19 cellular contexts compared by ENCODE assay signal in the genomic region with DNA sequence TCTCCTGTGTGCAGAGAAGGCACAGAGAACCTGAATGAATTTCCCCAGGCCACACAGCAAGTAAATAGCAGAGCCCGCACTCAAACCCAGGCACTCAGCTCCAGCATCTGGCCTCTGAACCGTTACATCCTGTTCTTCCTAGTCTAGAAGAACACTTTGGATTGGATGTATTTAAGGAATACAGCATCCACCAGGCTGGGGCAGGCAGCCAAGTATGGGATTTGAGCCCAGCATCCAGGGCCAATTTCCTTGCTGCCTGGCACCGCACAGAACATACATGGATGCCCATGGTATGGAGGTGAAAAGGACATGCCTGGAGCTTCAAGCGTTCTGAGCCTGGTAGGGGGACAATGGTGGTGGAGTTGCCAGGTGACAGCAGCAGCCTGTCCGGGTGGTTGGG. TPM values are rescaled to one million over a fixed set of nuclear protein-coding genes. Genes with fewer than 3 reads are reported as not detected.
DNase-seq lines count a peak whose midpoint lies in the region; ATAC-seq and TF ChIP-seq lines count a peak whose summit lies in the region.
"Had no signal": no experiment of that assay in that cellular context is flagged by ENCODE, and none has a peak within 500 bp of the region (broad histone marks: within the 10 kb centered on the region; RNA-seq: fewer than 3 reads in every experiment).

No MANE protein-coding gene starts in this region.

- H3K4me2 ChIP-seq in BLaER1: peak overlapping the region; percentile 70

- H3K9me3 ChIP-seq in BLaER1: peaks cover 16% of the 10 kb centered on the region

- DNase-seq in dorsolateral prefrontal cortex (peak in 3 of 10 donors; percentile 35 to 73 (median 64)), NCI-H82 treated with DMSO at 0.1 percent for 48 hours (lab: John Stamatoyannopoulos, UW; ENCODE audit: unreplicated experiment) (no peak)
- DNase-seq in activated CD8-positive, alpha-beta memory T cell treated with anti-CD3 and anti-CD28 coated beads, Interleukin-2, amount 50 U/mL, for 48 hours: no peak
- DNase-seq: C1 segment of cervical spinal cord; Calu3; CD4-positive, alpha-beta memory T cell; COR-L47; DMS53; GF-D8; GOT3; H7; HCEC 1CT had no signal

- no peak overlapping the region for H3K27ac ChIP-seq in BLaER1
- peak overlapping the region; percentile 31 for H3K27ac ChIP-seq in angular gyrus (ENCODE audit: low read depth, low read length)
- peak overlapping the region in 49 of 59 donors; percentile 0 to 99 (median 66) for H3K27ac ChIP-seq in dorsolateral prefrontal cortex
- peak overlapping the region; percentile 3 for H3K27ac ChIP-seq in temporal lobe (ENCODE audit: low read depth, low read length)

- peaks cover 46% of the 10 kb centered on the region for H3K4me1 ChIP-seq in BLaER1

- H4K20me1 ChIP-seq in BLaER1: peaks cover 17% of the 10 kb centered on the region; the same call in 1 of the 2 replicates

- intact Hi-C loops in dorsolateral prefrontal cortex (cut with DNase I): no loop called here

- H3K9ac ChIP-seq in BLaER1: no peak overlapping the region

- no peak for TF ChIP-seq CTCF in dorsolateral prefrontal cortex (IDR thresholded peaks at IDR 0.05 in 54 of 56, conservative IDR thresholded peaks at IDR 0.05 in 2 of 56; ENCODE audit: low read depth in 1 of 56, partially characterized antibody in 56 of 56)

- H3K27me3 ChIP-seq in BLaER1 (peaks cover 11% of the 10 kb centered on the region), dorsolateral prefrontal cortex (no peaks in the 10 kb centered on the region)

- no peak for ATAC-seq in GM18511 (IDR thresholded peaks at IDR 0.05; ENCODE audit: unreplicated experiment)

- H3K4me3 ChIP-seq in BLaER1 (no peak overlapping the region), dorsolateral prefrontal cortex (peak overlapping the region in 7 of 59 donors; percentile 2 to 38 (median 14))

- H3K36me3 ChIP-seq in BLaER1: no peaks in the 10 kb centered on the region

RNA-seq across cellular contexts. Expression of a gene that starts 9.7 kb away (rescaled TPM):
- total RNA-seq in dorsolateral prefrontal cortex: 10 to 100 TPM; 21.7 to 74.9 (median 55.1) TPM
- 21.9 TPM for total RNA-seq in temporal lobe
- total RNA-seq: A172, A673, B cell, Calu3 had no signal
